1 cellular context compared by ENCODE assay signal in genomic region chr7:100490483-100491191, GRCh38.
TF ChIP-seq lines count a peak whose summit lies in the region.

No MANE protein-coding gene starts in this region.

TF ChIP-seq in neural cell, 6 proteins besides CTCF, POLR2A, EP300 and RAD21 (continued from another document):
- TF ChIP-seq POLR2AphosphoS5 (IDR thresholded peaks at IDR 0.05) = no peak
- TF ChIP-seq MXI1 (conservative IDR thresholded peaks at IDR 0.05; ENCODE audit: poor library complexity, severe bottlenecking) = no peak
- TF ChIP-seq EZH2 (IDR thresholded peaks at IDR 0.05; ENCODE audit: borderline replicate concordance, insufficient read depth, low read length, poor library complexity, severe bottlenecking) = no peak
TF ChIP-seq in neural cell: peak in this region for 0.
